ENCODE assay signal across 15 cellular contexts in genomic region chr10:11080564-11080984, GRCh38.
DNase-seq lines count a peak whose midpoint lies in the region; ATAC-seq lines count a peak whose summit lies in the region.
"Had no signal": no experiment of that assay in that cellular context is flagged by ENCODE, and none has a peak within 500 bp of the region (broad histone marks: within the 10 kb centered on the region; RNA-seq: fewer than 3 reads in every experiment).

No MANE protein-coding gene starts in this region.

- ATAC-seq in GM18502 (IDR thresholded peaks at IDR 0.05; ENCODE audit: poor library complexity, unreplicated experiment): peak; percentile 68
- peak; percentile 71 for ATAC-seq in GM19328 (IDR thresholded peaks at IDR 0.05; ENCODE audit: unreplicated experiment)
- peak; percentile 67 for ATAC-seq in HG02623 (IDR thresholded peaks at IDR 0.05; ENCODE audit: unreplicated experiment)
- peak; percentile 46 for ATAC-seq in HG03565 (IDR thresholded peaks at IDR 0.05; ENCODE audit: unreplicated experiment)
- ATAC-seq: activated naive CD8-positive, alpha-beta T cell treated with anti-CD3 and anti-CD28 coated beads, Interleukin-2, amount 50 U/mL, for 24 hours had no signal

- DNase-seq in ecto neural progenitor cell (ENCODE audit: low spot score): no peak
- DNase-seq in effector CD4-positive, alpha-beta T cell: no peak
- DNase-seq in NCI-H69 (lab: John Stamatoyannopoulos, UW): no peak
- no peak for DNase-seq in A172 (ENCODE audit: low spot score)
- DNase-seq: activated naive CD8-positive, alpha-beta T cell treated with anti-CD3 and anti-CD28 coated beads, Interleukin-2, amount 50 U/mL, for 24 hours; activated T-cell treated with anti-CD3 and anti-CD28 coated beads for 4 hours; GOT3; IMR-90; NCI-H1105 treated with DMSO at 0.1 percent for 48 hours; NCI-H345; transverse colon had no signal
